ENCODE assay signal across 23 cellular contexts in the genomic region with DNA sequence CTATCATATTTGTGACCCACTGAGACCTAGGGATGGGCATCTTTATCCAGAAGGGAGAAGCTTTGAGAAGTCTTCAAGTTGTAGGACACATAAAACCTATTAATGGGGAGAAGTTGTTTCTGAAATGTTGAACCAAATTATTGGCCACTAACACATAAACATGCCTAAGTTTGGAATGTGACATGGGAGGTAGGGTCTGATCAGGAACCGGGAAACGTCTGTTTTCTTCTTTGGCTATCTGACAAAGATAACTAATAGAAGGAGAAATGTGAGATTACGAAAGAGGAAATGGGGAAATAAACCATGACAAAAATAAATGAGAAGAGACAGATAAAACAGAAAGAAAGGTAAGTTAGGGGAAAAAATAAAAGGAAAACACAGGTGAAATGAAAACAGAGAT.
A peak's percentile ranks its signal among the peaks of the same experiment; 100 is the strongest.
DNase-seq lines count a peak whose midpoint lies in the region; ATAC-seq and TF ChIP-seq lines count a peak whose summit lies in the region.
"Had no signal": no experiment of that assay in that cellular context is flagged by ENCODE, and none has a peak within 500 bp of the region (broad histone marks: within the 10 kb centered on the region; RNA-seq: fewer than 3 reads in every experiment).

No MANE protein-coding gene starts in this region.

- DNase-seq in RWPE2 (ENCODE audit: low spot score) (no peak), cardiac fibroblast (ENCODE audit: low read depth in 2 of 2) (peak; percentile 45 to 49), fibroblast of the aortic adventitia (ENCODE audit: low read depth) (peak; percentile 34), skeletal muscle cell (ENCODE audit: low read depth) (peak; percentile 34), SIG-M5 (lab: John Stamatoyannopoulos, UW) (no peak), pons (ENCODE audit: low spot score) (no peak), epidermal melanocyte (ENCODE audit: insufficient read length, low spot score) (no peak), NCI-H69 (lab: John Stamatoyannopoulos, UW) (no peak)
- DNase-seq: AML-193, DMS79, H7, Karpas-422, MG63, NCI-H1092 treated with DMSO at 0.1 percent for 48 hours, NCI-H146, NCI-H2029 treated with DMSO at 0.1 percent for 48 hours, NCI-H2171 treated with DMSO at 0.1 percent for 48 hours, NCI-H446 treated with DMSO at 0.1 percent for 48 hours, NCI-H774, OCI-M1, SHP77, SK-N-SH had no signal

- H3K27me3 ChIP-seq in RWPE2 (ENCODE audit: insufficient read depth, poor library complexity, severe bottlenecking): no peaks in the 10 kb centered on the region
- H3K27me3 ChIP-seq: MG63 had no signal

- no peak for TF ChIP-seq CTCF in RWPE2 (IDR thresholded peaks at IDR 0.05; ENCODE audit: poor library complexity, severe bottlenecking)
- TF ChIP-seq CTCF in cardiac fibroblast (IDR thresholded peaks at IDR 0.05; ENCODE audit: low read depth, low read length): no peak
- no peak for TF ChIP-seq CTCF in fibroblast of the aortic adventitia (IDR thresholded peaks at IDR 0.05; ENCODE audit: insufficient read depth, low read length)

- peaks cover 3% of the 10 kb centered on the region for H3K9me3 ChIP-seq in RWPE2 (ENCODE audit: severe bottlenecking)
- H3K9me3 ChIP-seq: MG63, SK-N-SH had no signal

- no peaks in the 10 kb centered on the region for H3K36me3 ChIP-seq in RWPE2 (ENCODE audit: low read depth)
- H3K36me3 ChIP-seq: MG63 had no signal

- no peak overlapping the region for H3K4me3 ChIP-seq in RWPE2 (ENCODE audit: severe bottlenecking)
- no peak overlapping the region for H3K4me3 ChIP-seq in cardiac fibroblast (replicated peaks in 1 of 2; ENCODE audit: low read depth in 2 of 2, low read length in 2 of 2)
- no peak overlapping the region for H3K4me3 ChIP-seq in fibroblast of the aortic adventitia (ENCODE audit: low read depth, low read length)
- no peak overlapping the region for H3K4me3 ChIP-seq in skeletal muscle cell (ENCODE audit: low read depth, low read length)
- H3K4me3 ChIP-seq: MG63 had no signal

- H3K27ac ChIP-seq in RWPE2 (ENCODE audit: poor library complexity, severe bottlenecking): peak overlapping the region; percentile 48
- H3K27ac ChIP-seq: C4-2B had no signal

- no peak for ATAC-seq in RWPE2 (ENCODE audit: low read depth)

- peaks cover 28% of the 10 kb centered on the region for H3K4me1 ChIP-seq in RWPE2 (ENCODE audit: insufficient read depth, poor library complexity, severe bottlenecking)

Comparison
In these comparisons a context has a peak if more than half of its experiments do, and no peak if none do; other contexts are left out.
1. DNase-seq: peak in cardiac fibroblast (2 of 2), fibroblast of the aortic adventitia (single experiment) and skeletal muscle cell (single experiment); none in RWPE2 (single experiment), SIG-M5 (single experiment), pons (single experiment), epidermal melanocyte (single experiment) and NCI-H69 (single experiment).